In the genomic region with DNA sequence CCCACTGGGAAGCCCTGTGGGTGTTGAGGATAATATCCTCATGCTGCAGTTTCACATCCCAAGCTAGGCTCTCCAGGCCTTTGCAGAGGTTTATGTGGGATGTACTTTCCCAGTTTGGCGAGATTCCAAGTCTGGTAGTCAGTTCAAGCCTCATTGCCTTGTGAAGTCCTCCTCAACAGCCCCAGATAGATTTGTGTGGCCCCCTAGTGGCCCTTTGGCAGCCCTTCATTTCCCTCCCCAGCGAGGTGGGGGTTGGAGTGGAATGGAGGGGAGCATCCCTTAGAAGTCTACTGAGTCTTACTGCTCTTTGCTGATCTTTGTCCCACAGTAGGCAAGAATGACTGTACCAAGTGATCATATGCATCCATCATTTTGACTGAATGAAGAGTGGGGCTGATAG, we compare ENCODE assay signal across 8 cellular contexts.
DNase-seq lines count a peak whose midpoint lies in the region; ATAC-seq and TF ChIP-seq lines count a peak whose summit lies in the region.

No MANE protein-coding gene starts in this region.

- H3K27ac Mint-ChIP-seq in activated CD4-positive, alpha-beta T cell treated with anti-CD3 and anti-CD28 coated beads, Interleukin-2, amount 10 ng/mL, durations not matched to agents 7 days and 5 days = no peak overlapping the region
- H3K27ac Mint-ChIP-seq in naive thymus-derived CD4-positive, alpha-beta T cell = no peak overlapping the region

- peak; percentile 2 for DNase-seq in activated CD4-positive, alpha-beta T cell treated with anti-CD3 and anti-CD28 coated beads for 48 hours
- no peak for DNase-seq in activated CD4-positive, alpha-beta T cell treated with anti-CD3 and anti-CD28 coated beads, Interleukin-2, amount 10 ng/mL, durations not matched to agents 7 days and 5 days
- peak; percentile 44 for DNase-seq in PC-3
- DNase-seq in fibroblast of mammary gland (ENCODE audit: low read depth) = peak; percentile 92
- peak; percentile 89 for DNase-seq in pons (ENCODE audit: low spot score)
- no peak for DNase-seq in NCI-H1048 (lab: John Stamatoyannopoulos, UW)
- DNase-seq in epidermal melanocyte (ENCODE audit: insufficient read length, low spot score) = no peak
- no peak for DNase-seq in naive thymus-derived CD4-positive, alpha-beta T cell

- H3K4me1 ChIP-seq in PC-3 (ENCODE audit: insufficient read depth, low read length) = no peaks in the 10 kb centered on the region
- H3K4me1 ChIP-seq in naive thymus-derived CD4-positive, alpha-beta T cell (ENCODE audit: control insufficient read depth in 2 of 2, insufficient read depth in 2 of 2, low read length in 2 of 2) = no peaks in the 10 kb centered on the region

- peak; percentile 58; the same call in 1 of the 2 replicates for ATAC-seq in PC-3
- no peak for ATAC-seq in naive thymus-derived CD4-positive, alpha-beta T cell

- no peak overlapping the region for H2AFZ ChIP-seq in PC-3 (ENCODE audit: low read length)

- H3K4me2 ChIP-seq in PC-3 (ENCODE audit: low read length) = no peak overlapping the region

- no peaks in the 10 kb centered on the region for H3K9me3 Mint-ChIP-seq in activated CD4-positive, alpha-beta T cell treated with anti-CD3 and anti-CD28 coated beads, Interleukin-2, amount 10 ng/mL, durations not matched to agents 7 days and 5 days
- peaks cover 2 to 32% (median 8%) of the 10 kb centered on the region in 11 donors for H3K9me3 Mint-ChIP-seq in naive thymus-derived CD4-positive, alpha-beta T cell

- CTCF ChIA-PET in activated CD4-positive, alpha-beta T cell treated with anti-CD3 and anti-CD28 coated beads, Interleukin-2, amount 10 ng/mL, durations not matched to agents 7 days and 5 days (lab: Charles Lee) = no interaction called here
- CTCF ChIA-PET in PC-3 (lab: Charles Lee) = no interaction called here
- CTCF ChIA-PET in naive thymus-derived CD4-positive, alpha-beta T cell (lab: Charles Lee) = no interaction called here

- no peaks in the 10 kb centered on the region for H3F3A ChIP-seq in PC-3 (ENCODE audit: low read length, unreplicated experiment)

- H3K36me3 ChIP-seq in PC-3 (ENCODE audit: low read depth, low read length) = peaks cover 33% of the 10 kb centered on the region
- no peaks in the 10 kb centered on the region for H3K36me3 ChIP-seq in naive thymus-derived CD4-positive, alpha-beta T cell (ENCODE audit: control insufficient read depth in 2 of 3, insufficient read depth in 3 of 3, low read length in 3 of 3)

- no peak overlapping the region for H3K9ac ChIP-seq in PC-3 (ENCODE audit: low read length)

- POLR2A ChIA-PET in activated CD4-positive, alpha-beta T cell treated with anti-CD3 and anti-CD28 coated beads, Interleukin-2, amount 10 ng/mL, durations not matched to agents 7 days and 5 days (lab: Charles Lee) = no interaction called here
- POLR2A ChIA-PET in PC-3 (lab: Charles Lee; ENCODE audit: unreplicated experiment) = no interaction called here
- POLR2A ChIA-PET in naive thymus-derived CD4-positive, alpha-beta T cell (lab: Charles Lee) = no interaction called here

- peaks cover 3% of the 10 kb centered on the region; the same call in 1 of the 2 replicates for H4K20me1 ChIP-seq in PC-3 (ENCODE audit: low read length)

- H3K4me3 ChIP-seq in PC-3 (ENCODE audit: low read length) (no peak overlapping the region), fibroblast of mammary gland (ENCODE audit: control insufficient read depth, low read depth, low read length) (no peak overlapping the region)
- no peak overlapping the region for H3K4me3 ChIP-seq in naive thymus-derived CD4-positive, alpha-beta T cell (ENCODE audit: low read length)

- no peaks in the 10 kb centered on the region for H3K4me1 Mint-ChIP-seq in activated CD4-positive, alpha-beta T cell treated with anti-CD3 and anti-CD28 coated beads, Interleukin-2, amount 10 ng/mL, durations not matched to agents 7 days and 5 days
- H3K4me1 Mint-ChIP-seq in naive thymus-derived CD4-positive, alpha-beta T cell = no peaks in the 10 kb centered on the region

- H3K79me2 ChIP-seq in PC-3 (ENCODE audit: low read length) = no peaks in the 10 kb centered on the region

- no peaks in the 10 kb centered on the region for H3K27me3 ChIP-seq in PC-3 (ENCODE audit: low read length)
- H3K27me3 ChIP-seq in naive thymus-derived CD4-positive, alpha-beta T cell (ENCODE audit: control insufficient read depth in 2 of 2, insufficient read depth in 2 of 2, low read length in 2 of 2) = no peaks in the 10 kb centered on the region

- H3K27me3 Mint-ChIP-seq in activated CD4-positive, alpha-beta T cell treated with anti-CD3 and anti-CD28 coated beads, Interleukin-2, amount 10 ng/mL, durations not matched to agents 7 days and 5 days = no peaks in the 10 kb centered on the region
- no peaks in the 10 kb centered on the region for H3K27me3 Mint-ChIP-seq in naive thymus-derived CD4-positive, alpha-beta T cell

- no peak overlapping the region for H3K4me3 Mint-ChIP-seq in activated CD4-positive, alpha-beta T cell treated with anti-CD3 and anti-CD28 coated beads, Interleukin-2, amount 10 ng/mL, durations not matched to agents 7 days and 5 days
- no peak overlapping the region for H3K4me3 Mint-ChIP-seq in naive thymus-derived CD4-positive, alpha-beta T cell

- H3K9me3 ChIP-seq in PC-3 (ENCODE audit: low read length) = no peaks in the 10 kb centered on the region
- no peaks in the 10 kb centered on the region for H3K9me3 ChIP-seq in naive thymus-derived CD4-positive, alpha-beta T cell (ENCODE audit: control insufficient read depth in 2 of 3, low read length in 3 of 3)

- no TSS peak for BruUV-seq in PC-3 (replicated peaks; lab: Mats Ljungman, UMichigan)

- intact Hi-C loops in PC-3 (cut with micrococcal nuclease) = no loop called here
- intact Hi-C loops in naive thymus-derived CD4-positive, alpha-beta T cell (cut with micrococcal nuclease) = no loop called here

- H3K36me3 Mint-ChIP-seq in activated CD4-positive, alpha-beta T cell treated with anti-CD3 and anti-CD28 coated beads, Interleukin-2, amount 10 ng/mL, durations not matched to agents 7 days and 5 days (ENCODE audit: low read depth) = no peaks in the 10 kb centered on the region
- H3K36me3 Mint-ChIP-seq in naive thymus-derived CD4-positive, alpha-beta T cell = no peaks in the 10 kb centered on the region

- TF ChIP-seq CTCF in PC-3 (conservative IDR thresholded peaks at IDR 0.05; ENCODE audit: low read depth, low read length) = peak; percentile 69
- peak; percentile 85 for TF ChIP-seq CTCF in fibroblast of mammary gland (conservative IDR thresholded peaks at IDR 0.05; ENCODE audit: control insufficient read depth, insufficient read depth, low read depth, low read length)

- H3K9me2 ChIP-seq in PC-3 (replicated peaks; ENCODE audit: low read length) = no peaks in the 10 kb centered on the region

- H3K27ac ChIP-seq in PC-3 (ENCODE audit: low read length) = no peak overlapping the region
- H3K27ac ChIP-seq in naive thymus-derived CD4-positive, alpha-beta T cell (ENCODE audit: low read depth, low read length) = no peak overlapping the region

Comparison
In these comparisons a context has a peak if more than half of its experiments do, and no peak if none do; other contexts are left out.
1. DNase-seq: peak in activated CD4-positive, alpha-beta T cell treated with anti-CD3 and anti-CD28 coated beads for 48 hours (single experiment), PC-3 (single experiment), fibroblast of mammary gland (single experiment) and pons (single experiment); none in activated CD4-positive, alpha-beta T cell treated with anti-CD3 and anti-CD28 coated beads, Interleukin-2, amount 10 ng/mL, durations not matched to agents 7 days and 5 days (single experiment), NCI-H1048 (single experiment), epidermal melanocyte (single experiment) and naive thymus-derived CD4-positive, alpha-beta T cell (0 of 9).